In genomic region chrX:50799531-50799961, GRCh38 we compare ENCODE assay signal across 17 cellular contexts. TPM values are rescaled to one million over a fixed set of nuclear protein-coding genes. Genes with fewer than 3 reads are reported as not detected.
DNase-seq lines count a peak whose midpoint lies in the region; ATAC-seq lines count a peak whose summit lies in the region.
"Had no signal": no experiment of that assay in that cellular context is flagged by ENCODE, and none has a peak within 500 bp of the region (broad histone marks: within the 10 kb centered on the region; RNA-seq: fewer than 3 reads in every experiment).

No MANE protein-coding gene starts in this region.

- peaks cover 7% of the 10 kb centered on the region for H3K27me3 Mint-ChIP-seq in stimulated activated naive CD8-positive, alpha-beta T cell treated with anti-CD3 and anti-CD28 coated beads, Interleukin-15, amount 100 ng/mL, for 72 hours

- H3K9me3 Mint-ChIP-seq in stimulated activated naive CD8-positive, alpha-beta T cell treated with anti-CD3 and anti-CD28 coated beads, Interleukin-15, amount 100 ng/mL, for 72 hours: no peaks in the 10 kb centered on the region
- H3K9me3 Mint-ChIP-seq: immature natural killer cell had no signal

- DNase-seq in GM03348 (ENCODE audit: low spot score) (peak; percentile 33), amniotic epithelial cell (ENCODE audit: low read depth) (peak; percentile 73), left cardiac atrium (peak; percentile 23), non-pigmented ciliary epithelial cell (ENCODE audit: low read depth) (peak; percentile 38), DMS153 treated with DMSO at 0.1 percent for 48 hours (lab: John Stamatoyannopoulos, UW; ENCODE audit: unreplicated experiment) (no peak), DMS114 treated with DMSO at 0.1 percent for 48 hours (lab: John Stamatoyannopoulos, UW; ENCODE audit: unreplicated experiment) (no peak)
- DNase-seq in stimulated activated naive CD8-positive, alpha-beta T cell treated with anti-CD3 and anti-CD28 coated beads, Interleukin-15, amount 100 ng/mL, for 72 hours: no peak
- DNase-seq: activated CD4-positive, CD25-positive, alpha-beta regulatory T cell treated with anti-CD3 and anti-CD28 coated beads, Interleukin-2, amount 50 U/mL, for 72 hours; activated T-cell treated with anti-CD3 and anti-CD28 coated beads, Interleukin-2, amount 50 U/mL, for 48 hours; body of pancreas; CD4-positive, alpha-beta memory T cell; erythroblast; immature natural killer cell; NCI-H1436 treated with DMSO at 0.1 percent for 48 hours; stimulated activated CD4-positive, alpha-beta T cell treated with anti-CD3 and anti-CD28 coated beads, Interleukin-4, amount 100 ng/mL, for 24 hours; stimulated activated naive CD8-positive, alpha-beta T cell treated with anti-CD3 and anti-CD28 coated beads, Interleukin-15, Interleukin-2, amounts not matched to agents 100 U/mL and 50 U/mL, for 24 hours had no signal

- ATAC-seq in left cardiac atrium: peak; percentile 38 to 72
- no peak for ATAC-seq in HG03280 (IDR thresholded peaks at IDR 0.05; ENCODE audit: unreplicated experiment)
- no peak for ATAC-seq in stimulated activated naive CD8-positive, alpha-beta T cell treated with anti-CD3 and anti-CD28 coated beads, Interleukin-15, amount 100 ng/mL, for 72 hours
- ATAC-seq: body of pancreas; stimulated activated naive CD8-positive, alpha-beta T cell treated with anti-CD3 and anti-CD28 coated beads, Interleukin-15, Interleukin-2, amounts not matched to agents 100 U/mL and 50 U/mL, for 24 hours had no signal

- intact Hi-C loops in left cardiac atrium (cut with DNase I): no loop called here

- no peak overlapping the region for H3K27ac Mint-ChIP-seq in stimulated activated naive CD8-positive, alpha-beta T cell treated with anti-CD3 and anti-CD28 coated beads, Interleukin-15, amount 100 ng/mL, for 72 hours
- H3K27ac Mint-ChIP-seq: CD4-positive, alpha-beta memory T cell; immature natural killer cell had no signal

- no peaks in the 10 kb centered on the region for H3K4me1 Mint-ChIP-seq in stimulated activated naive CD8-positive, alpha-beta T cell treated with anti-CD3 and anti-CD28 coated beads, Interleukin-15, amount 100 ng/mL, for 72 hours
- H3K4me1 Mint-ChIP-seq: CD4-positive, alpha-beta memory T cell; immature natural killer cell had no signal

- H3K4me3 Mint-ChIP-seq in stimulated activated naive CD8-positive, alpha-beta T cell treated with anti-CD3 and anti-CD28 coated beads, Interleukin-15, amount 100 ng/mL, for 72 hours: no peak overlapping the region
- H3K4me3 Mint-ChIP-seq: CD4-positive, alpha-beta memory T cell; immature natural killer cell had no signal

RNA-seq across cellular contexts. Expression of gene SHROOM4, which starts 14.4 kb away (rescaled TPM):
- 10 to 100 TPM in 1 of 2 donors, 1 to 10 TPM in 1; 8.3 to 19.0 TPM for total RNA-seq in left cardiac atrium
- total RNA-seq: CD4-positive, alpha-beta memory T cell had no signal

Comparison
In these comparisons a context has a peak if more than half of its experiments do, and no peak if none do; other contexts are left out.
1. DNase-seq: peak in GM03348 (single experiment), amniotic epithelial cell (single experiment), left cardiac atrium (single experiment) and non-pigmented ciliary epithelial cell (single experiment); none in stimulated activated naive CD8-positive, alpha-beta T cell treated with anti-CD3 and anti-CD28 coated beads, Interleukin-15, amount 100 ng/mL, for 72 hours (0 of 2), DMS153 treated with DMSO at 0.1 percent for 48 hours (single experiment) and DMS114 treated with DMSO at 0.1 percent for 48 hours (single experiment).
2. ATAC-seq: peak in left cardiac atrium (2 of 2); none in HG03280 (single experiment) and stimulated activated naive CD8-positive, alpha-beta T cell treated with anti-CD3 and anti-CD28 coated beads, Interleukin-15, amount 100 ng/mL, for 72 hours (single experiment).